In the genomic region with DNA sequence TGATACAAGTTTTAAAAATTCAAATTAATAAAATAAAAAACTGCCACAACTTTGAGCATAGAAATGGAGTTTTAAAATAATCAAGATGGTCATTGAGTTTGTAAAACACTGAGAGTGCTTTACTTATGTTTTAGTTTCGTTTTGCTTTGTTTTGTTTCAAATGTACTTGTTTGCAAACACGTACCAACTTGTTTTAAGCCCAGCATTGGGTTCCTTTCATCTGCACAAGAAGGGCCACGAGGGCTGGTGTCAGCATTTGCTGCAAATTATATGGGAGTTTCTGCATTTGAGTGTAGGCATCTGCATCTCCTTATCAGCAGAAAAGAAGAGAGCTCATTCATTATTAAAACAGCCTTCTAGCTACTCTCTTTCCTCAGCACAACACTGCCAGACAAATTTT, we compare ENCODE assay signal across 17 cellular contexts.
DNase-seq lines count a peak whose midpoint lies in the region; ATAC-seq and TF ChIP-seq lines count a peak whose summit lies in the region.
"Had no signal": no experiment of that assay in that cellular context is flagged by ENCODE, and none has a peak within 500 bp of the region (broad histone marks: within the 10 kb centered on the region; RNA-seq: fewer than 3 reads in every experiment).

No MANE protein-coding gene starts in this region.

- H3K36me3 Mint-ChIP-seq in activated CD8-positive, alpha-beta T cell treated with anti-CD3 and anti-CD28 coated beads, Interleukin-2, amount 10 ng/mL, durations not matched to agents 7 days and 5 days (ENCODE audit: low read depth), result no peaks in the 10 kb centered on the region
- no peaks in the 10 kb centered on the region for H3K36me3 Mint-ChIP-seq in activated CD8-positive, alpha-beta T cell treated with anti-CD3 and anti-CD28 coated beads for 36 hours (ENCODE audit: low read depth)
- H3K36me3 Mint-ChIP-seq in WTC11, result no peaks in the 10 kb centered on the region

- peaks cover 33% of the 10 kb centered on the region for H3K4me1 ChIP-seq in Loucy (ENCODE audit: insufficient read depth, low read length, poor library complexity, severe bottlenecking)
- H3K4me1 ChIP-seq in mammary epithelial cell (ENCODE audit: insufficient read depth, low read length), result peaks cover 16% of the 10 kb centered on the region

- no TSS peak for BruUV-seq in mammary epithelial cell (replicated peaks; lab: Mats Ljungman, UMichigan)

- DNase-seq in activated CD8-positive, alpha-beta T cell treated with anti-CD3 and anti-CD28 coated beads, Interleukin-2, amount 10 ng/mL, durations not matched to agents 7 days and 5 days, result no peak
- no peak for DNase-seq in activated CD8-positive, alpha-beta T cell treated with anti-CD3 and anti-CD28 coated beads for 36 hours
- DNase-seq in mammary epithelial cell, result peak; percentile 57
- DNase-seq in retina, result peak; percentile 20
- no peak for DNase-seq in stimulated activated CD4-positive, alpha-beta T cell treated with anti-CD3 and anti-CD28 coated beads, Interleukin-4, amount 100 ng/mL, for 4 hours
- DNase-seq in WTC11 (ENCODE audit: low spot score), result no peak
- DNase-seq: activated CD4-positive, CD25-positive, alpha-beta regulatory T cell; activated T-cell treated with anti-CD3 and anti-CD28 coated beads, Interleukin-2, amount 50 U/mL, for 1 hour; lower lobe of right lung; NCI-H1105 treated with DMSO at 0.1 percent for 48 hours; NCI-H345; sigmoid colon; stimulated activated naive CD4-positive, alpha-beta T cell treated with Interleukin-2 at 50 U/mL for 16 hours had no signal

- WGBS in mammary epithelial cell (ENCODE audit: low coverage, missing lambda C conversion rate), result 71% methylated on average over 3 of the region's 3 CpGs

- H4K20me1 ChIP-seq in Loucy (ENCODE audit: insufficient read depth, low read length, poor library complexity, severe bottlenecking), result no peaks in the 10 kb centered on the region
- no peaks in the 10 kb centered on the region for H4K20me1 ChIP-seq in mammary epithelial cell (ENCODE audit: insufficient read depth, low read length)

- H3F3A ChIP-seq in Loucy (ENCODE audit: low read depth), result no peaks in the 10 kb centered on the region

- H3K4me3 Mint-ChIP-seq in activated CD8-positive, alpha-beta T cell treated with anti-CD3 and anti-CD28 coated beads, Interleukin-2, amount 10 ng/mL, durations not matched to agents 7 days and 5 days, result no peak overlapping the region
- no peak overlapping the region for H3K4me3 Mint-ChIP-seq in activated CD8-positive, alpha-beta T cell treated with anti-CD3 and anti-CD28 coated beads for 36 hours
- no peak overlapping the region for H3K4me3 Mint-ChIP-seq in WTC11
- H3K4me3 Mint-ChIP-seq: dendritic cell treated with granulocyte-macrophage colony-stimulating factor and Interleukin-4, amounts not matched to agents 40 ng/mL and 50 ng/mL, for 4 days; neural crest cell had no signal

- H3K36me3 ChIP-seq in Loucy (ENCODE audit: insufficient read depth, low read length), result no peaks in the 10 kb centered on the region
- no peaks in the 10 kb centered on the region for H3K36me3 ChIP-seq in mammary epithelial cell (ENCODE audit: insufficient read depth, low read length)
- H3K36me3 ChIP-seq: lower lobe of right lung, sigmoid colon had no signal

- in situ Hi-C loops in mammary epithelial cell (cut with MboI; ENCODE audit: low sequenced_read_pairs in 2 of 2), result no loop called here

- H3K27ac Mint-ChIP-seq in activated CD8-positive, alpha-beta T cell treated with anti-CD3 and anti-CD28 coated beads, Interleukin-2, amount 10 ng/mL, durations not matched to agents 7 days and 5 days, result no peak overlapping the region
- H3K27ac Mint-ChIP-seq in activated CD8-positive, alpha-beta T cell treated with anti-CD3 and anti-CD28 coated beads for 36 hours, result no peak overlapping the region
- H3K27ac Mint-ChIP-seq in WTC11, result no peak overlapping the region
- H3K27ac Mint-ChIP-seq: dendritic cell treated with granulocyte-macrophage colony-stimulating factor and Interleukin-4, amounts not matched to agents 40 ng/mL and 50 ng/mL, for 4 days had no signal

- peaks cover 18% of the 10 kb centered on the region for H3K27me3 Mint-ChIP-seq in activated CD8-positive, alpha-beta T cell treated with anti-CD3 and anti-CD28 coated beads, Interleukin-2, amount 10 ng/mL, durations not matched to agents 7 days and 5 days (ENCODE audit: low read depth)
- H3K27me3 Mint-ChIP-seq in activated CD8-positive, alpha-beta T cell treated with anti-CD3 and anti-CD28 coated beads for 36 hours, result no peaks in the 10 kb centered on the region
- H3K27me3 Mint-ChIP-seq in WTC11 (ENCODE audit: low read depth), result peaks cover 3% of the 10 kb centered on the region; the same call in 1 of the 2 replicates

- H3K79me2 ChIP-seq in Loucy (ENCODE audit: insufficient read depth, low read length) (no peaks in the 10 kb centered on the region), mammary epithelial cell (ENCODE audit: insufficient read depth, low read length) (no peaks in the 10 kb centered on the region)

- peak overlapping the region; percentile 43 for H3K9ac ChIP-seq in Loucy (ENCODE audit: low read depth, low read length, poor library complexity, severe bottlenecking)
- no peak overlapping the region for H3K9ac ChIP-seq in mammary epithelial cell (ENCODE audit: insufficient read depth, low read length)

- no peaks in the 10 kb centered on the region for H3K9me3 Mint-ChIP-seq in activated CD8-positive, alpha-beta T cell treated with anti-CD3 and anti-CD28 coated beads, Interleukin-2, amount 10 ng/mL, durations not matched to agents 7 days and 5 days (ENCODE audit: insufficient read depth)
- H3K9me3 Mint-ChIP-seq in activated CD8-positive, alpha-beta T cell treated with anti-CD3 and anti-CD28 coated beads for 36 hours, result no peaks in the 10 kb centered on the region
- no peaks in the 10 kb centered on the region for H3K9me3 Mint-ChIP-seq in WTC11
- H3K9me3 Mint-ChIP-seq: dendritic cell treated with granulocyte-macrophage colony-stimulating factor and Interleukin-4, amounts not matched to agents 40 ng/mL and 50 ng/mL, for 4 days; neural crest cell had no signal

- TF ChIP-seq CTCF in activated CD8-positive, alpha-beta T cell treated with anti-CD3 and anti-CD28 coated beads for 36 hours (IDR thresholded peaks at IDR 0.05), result no peak
- TF ChIP-seq CTCF in Loucy (conservative IDR thresholded peaks at IDR 0.05; ENCODE audit: low read length) (no peak), mammary epithelial cell (conservative IDR thresholded peaks at IDR 0.05 in 1 of 2, IDR thresholded peaks at IDR 0.05 in 1 of 2; ENCODE audit: extremely low read depth in 1 of 2, insufficient read depth in 1 of 2, low read depth in 1 of 2, low read length in 2 of 2) (no peak), WTC11 (IDR thresholded peaks at IDR 0.05) (no peak)

- H3K4me2 ChIP-seq in Loucy (ENCODE audit: low read depth, low read length, poor library complexity, severe bottlenecking) (peak overlapping the region; percentile 62), mammary epithelial cell (ENCODE audit: insufficient read depth, low read depth, low read length) (peak overlapping the region; percentile 54)

- H2AFZ ChIP-seq in Loucy (ENCODE audit: low read length) (peak overlapping the region; percentile 53), mammary epithelial cell (ENCODE audit: low read depth, low read length) (no peak overlapping the region)

- no peaks in the 10 kb centered on the region for H3K27me3 ChIP-seq in Loucy (ENCODE audit: insufficient read depth, low read length, poor library complexity, severe bottlenecking)
- H3K27me3 ChIP-seq in mammary epithelial cell (ENCODE audit: insufficient read depth, low read length), result no peaks in the 10 kb centered on the region
- H3K27me3 ChIP-seq: sigmoid colon had no signal

- ATAC-seq in activated CD8-positive, alpha-beta T cell treated with anti-CD3 and anti-CD28 coated beads, Interleukin-2, amount 10 ng/mL, durations not matched to agents 7 days and 5 days, result peak; percentile 30
- no peak for ATAC-seq in activated CD8-positive, alpha-beta T cell treated with anti-CD3 and anti-CD28 coated beads for 36 hours
- ATAC-seq in HG03025 (IDR thresholded peaks at IDR 0.05; ENCODE audit: low FRiP score, unreplicated experiment) (no peak), WTC11 (no peak)
- ATAC-seq: lower lobe of right lung had no signal

- dilution Hi-C loops in mammary epithelial cell (cut with HindIII; ENCODE audit: low sequenced_read_pairs), result no loop called here

- CTCF ChIA-PET in activated CD8-positive, alpha-beta T cell treated with anti-CD3 and anti-CD28 coated beads, Interleukin-2, amount 10 ng/mL, durations not matched to agents 7 days and 5 days (lab: Charles Lee), result interaction anchor here (0.8 kb wide), 1 partner anchor 35 kb away, joined by 3 read pairs; no protein-coding TSS in a partner anchor
- CTCF ChIA-PET in activated CD8-positive, alpha-beta T cell treated with anti-CD3 and anti-CD28 coated beads for 36 hours (lab: Charles Lee), result interaction anchor here (1.2 kb wide), 1 partner anchor 34 kb away, joined by 4 read pairs; no protein-coding TSS in a partner anchor
- CTCF ChIA-PET in mammary epithelial cell (lab: Charles Lee; ENCODE audit: low non-redundant PET) (no interaction called here), WTC11 (lab: Charles Lee) (interaction anchor here (0.9 to 1.1 kb wide), 2 partner anchors 29 to 186 kb away, joined by 3 read pairs; no protein-coding TSS in a partner anchor)

- intact Hi-C loops in activated CD8-positive, alpha-beta T cell treated with anti-CD3 and anti-CD28 coated beads for 36 hours (cut with micrococcal nuclease), result no loop called here
- intact Hi-C loops in mammary epithelial cell (cut with micrococcal nuclease), result no loop called here

- H3K4me3 ChIP-seq in Loucy (ENCODE audit: low read length, poor library complexity, severe bottlenecking), result peak overlapping the region; percentile 43
- H3K4me3 ChIP-seq in mammary epithelial cell (replicated peaks in 1 of 3; ENCODE audit: insufficient read depth in 1 of 3, low read depth in 2 of 3, low read length in 3 of 3), result no peak overlapping the region
- H3K4me3 ChIP-seq: lower lobe of right lung, sigmoid colon had no signal

- no peaks in the 10 kb centered on the region for H3K9me2 ChIP-seq in Loucy (replicated peaks; ENCODE audit: low read depth, low read length)

- H3K27ac ChIP-seq in mammary epithelial cell (ENCODE audit: insufficient read depth, low read depth, low read length), result peak overlapping the region; percentile 15
- H3K27ac ChIP-seq: lower lobe of right lung, sigmoid colon had no signal

- H3K9me3 ChIP-seq in Loucy (ENCODE audit: insufficient read depth, low read depth, low read length) (no peaks in the 10 kb centered on the region), mammary epithelial cell (replicated peaks; ENCODE audit: insufficient read depth, low read length) (no peaks in the 10 kb centered on the region)
- H3K9me3 ChIP-seq: lower lobe of right lung, sigmoid colon had no signal

- POLR2A ChIA-PET in activated CD8-positive, alpha-beta T cell treated with anti-CD3 and anti-CD28 coated beads, Interleukin-2, amount 10 ng/mL, durations not matched to agents 7 days and 5 days (lab: Charles Lee), result no interaction called here
- POLR2A ChIA-PET in activated CD8-positive, alpha-beta T cell treated with anti-CD3 and anti-CD28 coated beads for 36 hours (lab: Charles Lee), result no interaction called here
- POLR2A ChIA-PET in WTC11 (lab: Charles Lee), result no interaction called here

- peaks cover 14% of the 10 kb centered on the region for H3K4me1 Mint-ChIP-seq in activated CD8-positive, alpha-beta T cell treated with anti-CD3 and anti-CD28 coated beads, Interleukin-2, amount 10 ng/mL, durations not matched to agents 7 days and 5 days (ENCODE audit: low read depth)
- peaks cover 13% of the 10 kb centered on the region for H3K4me1 Mint-ChIP-seq in activated CD8-positive, alpha-beta T cell treated with anti-CD3 and anti-CD28 coated beads for 36 hours (ENCODE audit: low read depth)
- peaks cover 9% of the 10 kb centered on the region for H3K4me1 Mint-ChIP-seq in WTC11
- H3K4me1 Mint-ChIP-seq: neural crest cell had no signal

Comparison
In these comparisons a context has a peak if more than half of its experiments do, and no peak if none do; other contexts are left out.
1. DNase-seq: peak in mammary epithelial cell (single experiment) and retina (single experiment); none in activated CD8-positive, alpha-beta T cell treated with anti-CD3 and anti-CD28 coated beads, Interleukin-2, amount 10 ng/mL, durations not matched to agents 7 days and 5 days (single experiment), activated CD8-positive, alpha-beta T cell treated with anti-CD3 and anti-CD28 coated beads for 36 hours (single experiment), stimulated activated CD4-positive, alpha-beta T cell treated with anti-CD3 and anti-CD28 coated beads, Interleukin-4, amount 100 ng/mL, for 4 hours (0 of 2) and WTC11 (single experiment).